ENCODE assay signal across 21 cellular contexts in the genomic region with DNA sequence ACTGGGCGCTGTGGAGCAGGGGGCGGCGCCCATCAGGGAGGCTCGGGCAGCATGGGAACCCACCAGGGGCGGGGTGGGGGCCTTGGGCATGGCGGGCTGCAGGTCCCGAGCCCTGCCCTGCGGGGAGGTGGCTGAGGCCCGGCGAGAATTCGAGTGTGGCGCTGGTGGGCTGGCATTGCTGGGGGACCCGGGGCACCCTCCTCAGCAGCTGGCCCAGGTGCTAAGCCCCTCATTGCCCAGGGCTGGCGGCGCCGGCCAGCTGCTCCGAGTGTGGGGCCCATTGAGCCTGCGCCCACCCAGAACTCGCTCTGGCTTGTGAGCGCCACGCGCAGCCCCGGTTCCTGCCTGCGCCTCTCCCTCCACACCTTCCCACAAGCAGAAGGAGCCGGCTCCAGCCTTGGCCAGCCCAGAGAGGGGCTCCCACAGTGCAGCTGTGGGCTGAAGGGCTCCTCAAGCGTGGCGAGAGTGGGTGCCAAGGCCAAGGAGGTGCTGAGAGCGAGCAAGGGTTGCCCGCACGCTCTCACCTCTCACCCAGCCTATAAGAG.
"Had no signal": no experiment of that assay in that cellular context is flagged by ENCODE, and none has a peak within 500 bp of the region (broad histone marks: within the 10 kb centered on the region; RNA-seq: fewer than 3 reads in every experiment).

No MANE protein-coding gene starts in this region.

- H3K27me3 Mint-ChIP-seq: central memory CD8-positive, alpha-beta T cell; naive thymus-derived CD8-positive, alpha-beta T cell had no signal

- H2AFZ ChIP-seq: parathyroid adenoma had no signal

- H3K9me3 Mint-ChIP-seq: central memory CD8-positive, alpha-beta T cell; naive thymus-derived CD8-positive, alpha-beta T cell; neural crest cell had no signal

- H3K9me3 ChIP-seq: gastrocnemius medialis, prostate gland, testis, transverse colon had no signal

- H3K4me3 ChIP-seq: dorsolateral prefrontal cortex, gastrocnemius medialis, heart right ventricle, prostate gland, testis, transverse colon had no signal

- H3K4me1 ChIP-seq: parathyroid adenoma had no signal

- FAIRE-seq: endometrium, islet of Langerhans had no signal

- DNase-seq: cortex of kidney; dorsolateral prefrontal cortex; effector CD8-positive, alpha-beta T cell; gastrocnemius medialis; heart right ventricle; hypothalamus; mammary epithelial cell; naive thymus-derived CD8-positive, alpha-beta T cell; retina; stimulated activated CD4-positive, alpha-beta T cell treated with anti-CD3 and anti-CD28 coated beads, Interleukin-12 subunit alpha, Interleukin-12 subunit beta, amount 100 ng/mL, for 4 hours; stimulated activated naive CD4-positive, alpha-beta T cell; testis; transverse colon had no signal

- H3K27ac ChIP-seq: gastrocnemius medialis, heart right ventricle, parathyroid adenoma, prostate gland, testis, transverse colon had no signal

- H3K27ac Mint-ChIP-seq: naive thymus-derived CD8-positive, alpha-beta T cell had no signal

- H3K27me3 ChIP-seq: dorsolateral prefrontal cortex, gastrocnemius medialis, heart right ventricle, testis, transverse colon had no signal

- H3K4me3 Mint-ChIP-seq: central memory CD8-positive, alpha-beta T cell; naive thymus-derived CD8-positive, alpha-beta T cell had no signal

- ATAC-seq: gastrocnemius medialis; left lobe of liver; naive thymus-derived CD8-positive, alpha-beta T cell; sciatic nerve had no signal
